In the genomic region with DNA sequence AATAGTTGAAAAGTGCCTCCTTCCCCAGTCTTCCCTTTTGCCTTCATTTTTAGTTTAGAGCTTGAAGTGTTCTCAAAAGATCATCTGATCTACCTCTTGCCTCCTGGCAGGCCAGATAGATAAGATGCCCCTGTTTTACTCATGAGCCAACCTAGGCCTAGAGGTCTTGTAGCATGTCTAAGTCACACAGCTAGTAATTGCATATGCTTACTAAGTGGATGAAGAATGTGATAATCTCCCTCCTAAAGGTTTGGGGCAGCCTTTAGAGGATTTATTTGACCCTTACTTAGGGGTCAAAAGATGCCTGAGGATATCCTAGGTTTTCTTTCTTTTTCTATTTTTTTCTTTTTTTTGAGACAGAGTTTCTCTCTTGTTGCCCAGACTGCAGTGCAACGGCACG, we compare ENCODE assay signal across 23 cellular contexts. TPM values are rescaled to one million over a fixed set of nuclear protein-coding genes. Genes with fewer than 3 reads are reported as not detected.
A peak's percentile ranks its signal among the peaks of the same experiment; 100 is the strongest.
DNase-seq lines count a peak whose midpoint lies in the region; ATAC-seq and TF ChIP-seq lines count a peak whose summit lies in the region.
"Had no signal": no experiment of that assay in that cellular context is flagged by ENCODE, and none has a peak within 500 bp of the region (broad histone marks: within the 10 kb centered on the region; RNA-seq: fewer than 3 reads in every experiment).

No MANE protein-coding gene starts in this region.

- H3K27ac Mint-ChIP-seq in progenitor cell of endocrine pancreas = no peak overlapping the region
- no peak overlapping the region for H3K27ac Mint-ChIP-seq in activated CD4-positive, alpha-beta memory T cell treated with anti-CD3 and anti-CD28 coated beads for 36 hours
- H3K27ac Mint-ChIP-seq: activated naive CD8-positive, alpha-beta T cell treated with anti-CD3 and anti-CD28 coated beads for 36 hours; immature natural killer cell; natural killer cell treated with Interleukin-12 subunit alpha and Interleukin-12 subunit beta and Interleukin-15 and Interleukin-18, amount 100 ng/mL, for 72 hours; stimulated activated naive B cell treated with anti-CD40 and anti-IgM and Interleukin-4, amounts not matched to agents 10 μg/mL and 1 μg/mL and 100 μg/mL, for 72 hours had no signal

- H3K27me3 Mint-ChIP-seq in progenitor cell of endocrine pancreas = peaks cover 19% of the 10 kb centered on the region
- H3K27me3 Mint-ChIP-seq in activated CD4-positive, alpha-beta memory T cell treated with anti-CD3 and anti-CD28 coated beads for 36 hours = peaks cover 25% of the 10 kb centered on the region

- H3K4me3 Mint-ChIP-seq in progenitor cell of endocrine pancreas (ENCODE audit: low read depth) = peak overlapping the region; percentile 55
- no peak overlapping the region for H3K4me3 Mint-ChIP-seq in activated CD4-positive, alpha-beta memory T cell treated with anti-CD3 and anti-CD28 coated beads for 36 hours
- H3K4me3 Mint-ChIP-seq: natural killer cell treated with Interleukin-12 subunit alpha and Interleukin-12 subunit beta and Interleukin-15 and Interleukin-18, amount 100 ng/mL, for 72 hours had no signal

- CTCF ChIA-PET in HEK293 (lab: Yijun Ruan, JAX) = interaction anchor here (0.7 to 1.6 kb wide), 5 partner anchors 19 to 99 kb away, joined by 3 to 10 read pairs (median 4); no protein-coding TSS in a partner anchor
- CTCF ChIA-PET in RWPE1 (lab: Yijun Ruan, JAX) = interaction anchor here (1.2 to 2.9 kb wide), 2 partner anchors 10 to 20 kb away, joined by 3 to 18 read pairs; no protein-coding TSS in a partner anchor
- CTCF ChIA-PET in activated CD4-positive, alpha-beta memory T cell treated with anti-CD3 and anti-CD28 coated beads for 36 hours (lab: Charles Lee) = interaction anchor here (4.6 kb wide), 1 partner anchor 21 kb away, joined by 27 read pairs; no protein-coding TSS in a partner anchor

- H3K27ac ChIP-seq in HEK293 (ENCODE audit: extremely low read depth, low read depth, low read length) = no peak overlapping the region
- H3K27ac ChIP-seq in RWPE1 = peak overlapping the region; percentile 93
- H3K27ac ChIP-seq: upper lobe of right lung had no signal

- peaks cover 0 to 4% of the 10 kb centered on the region in 2 experiments; a peak in 1 of 3 replicates for H3K36me3 ChIP-seq in HEK293 (ENCODE audit: control insufficient read depth in 2 of 2, insufficient read depth in 1 of 2, low read length in 2 of 2)
- H3K36me3 ChIP-seq: upper lobe of right lung had no signal

- peaks cover 2% of the 10 kb centered on the region for H3K36me3 Mint-ChIP-seq in progenitor cell of endocrine pancreas (ENCODE audit: insufficient read depth)
- H3K36me3 Mint-ChIP-seq in activated CD4-positive, alpha-beta memory T cell treated with anti-CD3 and anti-CD28 coated beads for 36 hours = no peaks in the 10 kb centered on the region
- H3K36me3 Mint-ChIP-seq: activated naive CD8-positive, alpha-beta T cell treated with anti-CD3 and anti-CD28 coated beads for 36 hours; immature natural killer cell; natural killer cell treated with Interleukin-12 subunit alpha and Interleukin-12 subunit beta and Interleukin-15 and Interleukin-18, amount 100 ng/mL, for 72 hours; stimulated activated naive B cell treated with anti-CD40 and anti-IgM and Interleukin-4, amounts not matched to agents 10 μg/mL and 1 μg/mL and 100 μg/mL, for 72 hours had no signal

- POLR2A ChIA-PET in HEK293 (lab: Yijun Ruan, JAX) (interaction anchor here (5.0 kb wide), 1 partner anchor 11 kb away, joined by 39 read pairs; no protein-coding TSS in a partner anchor), RWPE1 (lab: Yijun Ruan, JAX; ENCODE audit: low non-redundant PET) (no interaction called here)
- POLR2A ChIA-PET in activated CD4-positive, alpha-beta memory T cell treated with anti-CD3 and anti-CD28 coated beads for 36 hours (lab: Charles Lee) = no interaction called here

- H3K4me3 ChIP-seq in HEK293 (ENCODE audit: low read depth, low read length) (peak overlapping the region; percentile 75), epithelial cell of proximal tubule (ENCODE audit: low read depth, low read length) (peak overlapping the region; percentile 85)
- H3K4me3 ChIP-seq: lung, upper lobe of right lung had no signal

- intact Hi-C loops in activated CD4-positive, alpha-beta memory T cell treated with anti-CD3 and anti-CD28 coated beads for 36 hours (cut with micrococcal nuclease) = no loop called here

- no peaks in the 10 kb centered on the region for H3K9me3 ChIP-seq in HEK293 (ENCODE audit: control insufficient read depth, insufficient read depth, low read depth, low read length)
- H3K9me3 ChIP-seq: upper lobe of right lung had no signal

- H3K4me1 Mint-ChIP-seq in progenitor cell of endocrine pancreas (ENCODE audit: low read depth) = peaks cover 35% of the 10 kb centered on the region
- peaks cover 23% of the 10 kb centered on the region for H3K4me1 Mint-ChIP-seq in activated CD4-positive, alpha-beta memory T cell treated with anti-CD3 and anti-CD28 coated beads for 36 hours (ENCODE audit: low read depth)

- ATAC-seq in HG02884 (IDR thresholded peaks at IDR 0.05; ENCODE audit: unreplicated experiment) = no peak
- ATAC-seq: natural killer cell treated with Interleukin-12 subunit alpha and Interleukin-12 subunit beta and Interleukin-15 and Interleukin-18, amount 100 ng/mL, for 72 hours; stimulated activated naive B cell treated with anti-CD40 and anti-IgM and Interleukin-4, amounts not matched to agents 10 μg/mL and 1 μg/mL and 100 μg/mL, for 72 hours; upper lobe of right lung had no signal

- H3K4me1 ChIP-seq in HEK293 (ENCODE audit: control insufficient read depth, insufficient read depth, low read length) = peaks cover 5% of the 10 kb centered on the region; the same call in 1 of the 2 replicates

- H3K9me3 Mint-ChIP-seq in progenitor cell of endocrine pancreas (ENCODE audit: low read depth) = no peaks in the 10 kb centered on the region
- H3K9me3 Mint-ChIP-seq in activated CD4-positive, alpha-beta memory T cell treated with anti-CD3 and anti-CD28 coated beads for 36 hours = no peaks in the 10 kb centered on the region
- H3K9me3 Mint-ChIP-seq: activated naive CD8-positive, alpha-beta T cell treated with anti-CD3 and anti-CD28 coated beads for 36 hours; activated T-cell treated with anti-CD3 and anti-CD28 coated beads, Interleukin-2, amount 50 U/mL, for 4 hours; natural killer cell treated with Interleukin-12 subunit alpha and Interleukin-12 subunit beta and Interleukin-15 and Interleukin-18, amount 100 ng/mL, for 72 hours; stimulated activated naive B cell treated with anti-CD40 and anti-IgM and Interleukin-4, amounts not matched to agents 10 μg/mL and 1 μg/mL and 100 μg/mL, for 72 hours had no signal

- DNase-seq in RWPE1 (ENCODE audit: low spot score) = no peak
- no peak for DNase-seq in epithelial cell of proximal tubule (ENCODE audit: low read depth)
- no peak for DNase-seq in progenitor cell of endocrine pancreas (ENCODE audit: low spot score, unreplicated experiment)
- DNase-seq in cerebellar cortex (ENCODE audit: low spot score) = no peak
- no peak for DNase-seq in AG08396 (ENCODE audit: low spot score)
- no peak for DNase-seq in activated CD4-positive, alpha-beta memory T cell treated with anti-CD3 and anti-CD28 coated beads for 36 hours
- DNase-seq: activated CD4-positive, alpha-beta T cell treated with anti-CD3 and anti-CD28 coated beads, Interleukin-2, amount 50 U/mL, for 48 hours; activated naive CD8-positive, alpha-beta T cell treated with anti-CD3 and anti-CD28 coated beads for 36 hours; activated T-cell treated with anti-CD3 and anti-CD28 coated beads, Interleukin-2, amount 50 U/mL, for 4 hours; C1 segment of cervical spinal cord; DMS53; foreskin melanocyte; immature natural killer cell; NCI-H187; stimulated activated naive B cell treated with anti-CD40 and anti-IgM and Interleukin-4, amounts not matched to agents 10 μg/mL and 1 μg/mL and 100 μg/mL, for 72 hours; upper lobe of right lung had no signal

- no peak for TF ChIP-seq CTCF in HEK293 (tag by site-specific recombination; IDR thresholded peaks at IDR 0.05)
- no peak for TF ChIP-seq CTCF in RWPE1 (conservative IDR thresholded peaks at IDR 0.05; ENCODE audit: low read depth)
- TF ChIP-seq CTCF in epithelial cell of proximal tubule (conservative IDR thresholded peaks at IDR 0.05; ENCODE audit: low read depth, low read length) = no peak
- no peak for TF ChIP-seq CTCF in progenitor cell of endocrine pancreas (IDR thresholded peaks at IDR 0.05; ENCODE audit: unreplicated experiment)

TF ChIP-seq in HEK293, 187 proteins besides CTCF, POLR2A, EP300 and RAD21 (continues in another document):
- TF ChIP-seq ZFHX2 (tag by site-specific recombination; conservative IDR thresholded peaks at IDR 0.05) (no peak), PRDM1 (tag by site-specific recombination; IDR thresholded peaks at IDR 0.05) (no peak), ZNF133 (tag by site-specific recombination; IDR thresholded peaks at IDR 0.05) (no peak), ZIC2 (tag by site-specific recombination; IDR thresholded peaks at IDR 0.05) (no peak), ZNF19 (tag by site-specific recombination; IDR thresholded peaks at IDR 0.05; ENCODE audit: low read depth) (no peak), ZNF843 (tag by site-specific recombination; IDR thresholded peaks at IDR 0.05) (no peak), MYNN (tag by site-specific recombination; IDR thresholded peaks at IDR 0.05; ENCODE audit: borderline replicate concordance) (no peak)

RNA-seq across cellular contexts. Expression of a gene that starts 2.1 kb away (rescaled TPM):
- 8.2 and 11.6 TPM in 2 replicates for total RNA-seq in epithelial cell of proximal tubule
- 9.4 and 12.3 TPM in 2 replicates for total RNA-seq in progenitor cell of endocrine pancreas
- total RNA-seq in activated CD4-positive, alpha-beta memory T cell treated with anti-CD3 and anti-CD28 coated beads for 36 hours = 1 to 10 TPM in 1 of 2 experiments, under 1 TPM in 1; 0.86 to 1.0 TPM
- total RNA-seq: natural killer cell treated with Interleukin-12 subunit alpha and Interleukin-12 subunit beta and Interleukin-15 and Interleukin-18, amount 100 ng/mL, for 72 hours had no signal

RNA-seq across cellular contexts. Expression of a gene that starts 52.9 kb away (rescaled TPM):
- total RNA-seq in epithelial cell of proximal tubule (not detected in 2 replicates), progenitor cell of endocrine pancreas (not detected in 2 replicates)
- not detected for total RNA-seq in activated CD4-positive, alpha-beta memory T cell treated with anti-CD3 and anti-CD28 coated beads for 36 hours
- total RNA-seq: activated naive CD8-positive, alpha-beta T cell treated with anti-CD3 and anti-CD28 coated beads for 36 hours; activated T-cell treated with anti-CD3 and anti-CD28 coated beads, Interleukin-2, amount 50 U/mL, for 4 hours; LHCN-M2; lung; natural killer cell treated with Interleukin-12 subunit alpha and Interleukin-12 subunit beta and Interleukin-15 and Interleukin-18, amount 100 ng/mL, for 72 hours; NCI-H460; pulmonary artery endothelial cell; upper lobe of right lung had no signal
